Comparison of ENCODE assay signal across 8 cellular contexts in genomic region chr1:40783001-40783905, GRCh38. TPM values are rescaled to one million over a fixed set of nuclear protein-coding genes. Genes with fewer than 3 reads are reported as not detected.
A peak's percentile ranks its signal among the peaks of the same experiment; 100 is the strongest.
DNase-seq lines count a peak whose midpoint lies in the region; ATAC-seq, FAIRE-seq and TF ChIP-seq lines count a peak whose summit lies in the region.

Gene KCNQ4 (plus strand): TSS chr1:40783787. CDS start chr1:40784094, 307 bp downstream.

- H3K4me1 ChIP-seq in NT2/D1 (ENCODE audit: insufficient read depth, insufficient read length) (peaks cover 34% of the 10 kb centered on the region), mammary epithelial cell (ENCODE audit: insufficient read depth, low read length) (peaks cover 5% of the 10 kb centered on the region), kidney (ENCODE audit: control insufficient read depth in 1 of 2, insufficient read depth in 1 of 2, low read depth in 1 of 2, low read length in 2 of 2) (peaks cover 0 to 9% of the 10 kb centered on the region in 2 donors)

- peak within 1 kb of the TSS; percentile 75 for H3K4me2 ChIP-seq in mammary epithelial cell (ENCODE audit: insufficient read depth, low read depth, low read length)

- no peaks in the 10 kb centered on the region for H3K36me3 ChIP-seq in NT2/D1 (ENCODE audit: insufficient read depth, insufficient read length, low read length)
- H3K36me3 ChIP-seq in mammary epithelial cell (ENCODE audit: insufficient read depth, low read length): no peaks in the 10 kb centered on the region
- no peaks in the 10 kb centered on the region for H3K36me3 ChIP-seq in kidney (ENCODE audit: control insufficient read depth in 1 of 2, insufficient read depth in 2 of 2, low read length in 2 of 2)

- DNase-seq in NOMO-1 treated with DMSO at 0.1 percent for 48 hours (lab: John Stamatoyannopoulos, UW; ENCODE audit: unreplicated experiment) (peak; percentile 7), NOMO-1 treated with dmso at 0.1 percent for 144 hours (lab: John Stamatoyannopoulos, UW; ENCODE audit: unreplicated experiment) (no peak), NT2/D1 (ENCODE audit: low read depth, low spot score) (no peak), mammary epithelial cell (no peak), kidney (peak; percentile 90), cerebellar nuclear complex (lab: John Stamatoyannopoulos, UW) (no peak)
- peak; percentile 9 to 21 (median 11) for DNase-seq in stimulated activated CD4-positive, alpha-beta T cell treated with anti-CD3 and anti-CD28 coated beads, TNF-alpha, amount 100 ng/mL, for 4 hours (ENCODE audit: low read depth in 3 of 3)

- BruUV-seq in mammary epithelial cell (replicated peaks; lab: Mats Ljungman, UMichigan): no TSS peak

- no peak within 1 kb of the TSS for H3K27ac ChIP-seq in mammary epithelial cell (ENCODE audit: insufficient read depth, low read depth, low read length)
- H3K27ac ChIP-seq in kidney (ENCODE audit: low read depth in 2 of 2, low read length in 2 of 2): no peak within 1 kb of the TSS

- no peaks in the 10 kb centered on the region for H4K20me1 ChIP-seq in mammary epithelial cell (ENCODE audit: insufficient read depth, low read length)

- CTCF ChIA-PET in mammary epithelial cell (lab: Charles Lee; ENCODE audit: low non-redundant PET): no interaction called here

- peak within 1 kb of the TSS; percentile 80 for H3K9ac ChIP-seq in NT2/D1 (ENCODE audit: insufficient read length, low read depth)
- no peak within 1 kb of the TSS for H3K9ac ChIP-seq in mammary epithelial cell (ENCODE audit: insufficient read depth, low read length)
- H3K9ac ChIP-seq in kidney (ENCODE audit: low read length in 2 of 2): peak within 1 kb of the TSS in 1 of 2 donors; percentile 34

- intact Hi-C loops in mammary epithelial cell (cut with micrococcal nuclease) (no loop called here), kidney (cut with DNase I) (no loop called here)

- H3K4me3 ChIP-seq in NT2/D1 (ENCODE audit: insufficient read length, low read depth) (peak within 1 kb of the TSS; percentile 56), mammary epithelial cell (replicated peaks in 1 of 3; ENCODE audit: insufficient read depth in 1 of 3, low read depth in 2 of 3, low read length in 3 of 3) (peak within 1 kb of the TSS in 2 of 3 experiments; percentile 24 to 33), kidney (ENCODE audit: low read length in 2 of 2) (peak within 1 kb of the TSS; percentile 20 to 52)

- 12% methylated on average over 21 of the region's 73 CpGs for WGBS in mammary epithelial cell (ENCODE audit: low coverage, missing lambda C conversion rate)

- no peak for FAIRE-seq in kidney (lab: Jason Lieb, UNC)

- dilution Hi-C loops in mammary epithelial cell (cut with HindIII; ENCODE audit: low sequenced_read_pairs): loop anchor here (5.0 kb wide), 2 partner anchors 39 to 66 kb away; no protein-coding TSS in a partner anchor

- in situ Hi-C loops in mammary epithelial cell (cut with MboI; ENCODE audit: low sequenced_read_pairs in 2 of 2): loop anchor here in 1 of 2 donors (10.0 kb wide), 1 partner anchor 168 kb away; no protein-coding TSS in a partner anchor

- TF ChIP-seq CTCF in mammary epithelial cell (conservative IDR thresholded peaks at IDR 0.05 in 1 of 2, IDR thresholded peaks at IDR 0.05 in 1 of 2; ENCODE audit: extremely low read depth in 1 of 2, insufficient read depth in 1 of 2, low read depth in 1 of 2, low read length in 2 of 2): no peak
- TF ChIP-seq CTCF in kidney (IDR thresholded peaks at IDR 0.05; ENCODE audit: borderline replicate concordance, extremely low read depth, insufficient read depth): no peak

- no peak for ATAC-seq in GM19397 (IDR thresholded peaks at IDR 0.05; ENCODE audit: unreplicated experiment)

- H3K9me3 ChIP-seq in NT2/D1 (ENCODE audit: insufficient read depth, low read length) (no peaks in the 10 kb centered on the region), mammary epithelial cell (replicated peaks; ENCODE audit: insufficient read depth, low read length) (no peaks in the 10 kb centered on the region), kidney (ENCODE audit: control insufficient read depth in 1 of 2, low read length in 2 of 2) (no peaks in the 10 kb centered on the region)

- H2AFZ ChIP-seq in mammary epithelial cell (ENCODE audit: low read depth, low read length): peak within 1 kb of the TSS; percentile 52

- H3K27me3 ChIP-seq in NT2/D1 (ENCODE audit: insufficient read depth, insufficient read length) (peaks cover 57% of the 10 kb centered on the region), mammary epithelial cell (ENCODE audit: insufficient read depth, low read length) (peaks cover 8% of the 10 kb centered on the region)

- no peaks in the 10 kb centered on the region for H3K79me2 ChIP-seq in mammary epithelial cell (ENCODE audit: insufficient read depth, low read length)

RNA-seq across cellular contexts. Expression of gene KCNQ4, which starts in this region (rescaled TPM):
- not detected for total RNA-seq in mammary epithelial cell
- 0.02 TPM for polyA plus RNA-seq in mammary epithelial cell
- not detected for polyA minus RNA-seq in mammary epithelial cell
- total RNA-seq in kidney: 1.2 TPM
- polyA plus RNA-seq in kidney (ENCODE audit: insufficient read depth, low read depth, low replicate concordance): 0.65 TPM

Comparison
In these comparisons a context has a peak if more than half of its experiments do, and no peak if none do; other contexts are left out.
1. DNase-seq: peak in NOMO-1 treated with DMSO at 0.1 percent for 48 hours (single experiment), kidney (single experiment) and stimulated activated CD4-positive, alpha-beta T cell treated with anti-CD3 and anti-CD28 coated beads, TNF-alpha, amount 100 ng/mL, for 4 hours (3 of 3); none in NOMO-1 treated with dmso at 0.1 percent for 144 hours (single experiment), NT2/D1 (single experiment), mammary epithelial cell (single experiment) and cerebellar nuclear complex (0 of 2).
2. Peak in every context shown above with its lines, with median percentiles within 50 percentile points of each other: H3K4me3 ChIP-seq.